ENCODE assay signal across 1 cellular context in genomic region chr17:4448197-4448980, GRCh38.
TF ChIP-seq lines count a peak whose summit lies in the region.

No MANE protein-coding gene starts in this region.

TF ChIP-seq in A549, 52 proteins besides CTCF, POLR2A, EP300 and RAD21 (continued from another document):
- TF ChIP-seq USF2 (IDR thresholded peaks at IDR 0.05) (no peak), ZFP36 (IDR thresholded peaks at IDR 0.05; ENCODE audit: borderline replicate concordance, partially characterized antibody) (peak; percentile 54)
